14 cellular contexts compared by ENCODE assay signal in genomic region chr16:11203111-11203623, GRCh38. TPM values are rescaled to one million over a fixed set of nuclear protein-coding genes. Genes with fewer than 3 reads are reported as not detected.
DNase-seq lines count a peak whose midpoint lies in the region; ATAC-seq and TF ChIP-seq lines count a peak whose summit lies in the region.
"Had no signal": no experiment of that assay in that cellular context is flagged by ENCODE, and none has a peak within 500 bp of the region (broad histone marks: within the 10 kb centered on the region; RNA-seq: fewer than 3 reads in every experiment).

No MANE protein-coding gene starts in this region.

- H3K4me2 ChIP-seq in osteoblast (ENCODE audit: insufficient read depth, low read length) = no peak overlapping the region

- H3K4me1 ChIP-seq in RWPE2 (ENCODE audit: insufficient read depth, poor library complexity, severe bottlenecking) (peaks cover 31% of the 10 kb centered on the region), osteoblast (ENCODE audit: insufficient read depth, low read length) (peaks cover 19% of the 10 kb centered on the region), mucosa of descending colon (ENCODE audit: low read depth) (peaks cover 14% of the 10 kb centered on the region)

- H3K79me2 ChIP-seq in osteoblast (ENCODE audit: insufficient read depth, low read length) = no peaks in the 10 kb centered on the region

- no peak for TF ChIP-seq CTCF in activated CD8-positive, alpha-beta T cell treated with anti-CD3 and anti-CD28 coated beads for 36 hours (IDR thresholded peaks at IDR 0.05)
- no peak for TF ChIP-seq CTCF in RWPE2 (IDR thresholded peaks at IDR 0.05; ENCODE audit: poor library complexity, severe bottlenecking)
- no peak for TF ChIP-seq CTCF in osteoblast (IDR thresholded peaks at IDR 0.05; ENCODE audit: extremely low read depth, low read depth, low read length)
- TF ChIP-seq CTCF in mucosa of descending colon (IDR thresholded peaks at IDR 0.05) = no peak

- no peak for ATAC-seq in activated CD8-positive, alpha-beta T cell treated with anti-CD3 and anti-CD28 coated beads, Interleukin-2, amount 10 ng/mL, durations not matched to agents 7 days and 5 days
- ATAC-seq in activated CD8-positive, alpha-beta T cell treated with anti-CD3 and anti-CD28 coated beads for 36 hours = no peak
- ATAC-seq in RWPE2 (ENCODE audit: low read depth) (no peak), mucosa of descending colon (no peak)
- ATAC-seq: heart right ventricle, left cardiac atrium had no signal

- H3K4me3 ChIP-seq in RWPE2 (ENCODE audit: severe bottlenecking) = no peak overlapping the region
- no peak overlapping the region for H3K4me3 ChIP-seq in osteoblast (ENCODE audit: insufficient read depth, low read length)
- H3K4me3 ChIP-seq in mucosa of descending colon = no peak overlapping the region
- H3K4me3 ChIP-seq: heart right ventricle, suprapubic skin had no signal

- H3K27ac Mint-ChIP-seq in activated CD8-positive, alpha-beta T cell treated with anti-CD3 and anti-CD28 coated beads, Interleukin-2, amount 10 ng/mL, durations not matched to agents 7 days and 5 days = peak overlapping the region; percentile 23
- H3K27ac Mint-ChIP-seq in activated CD8-positive, alpha-beta T cell treated with anti-CD3 and anti-CD28 coated beads for 36 hours = no peak overlapping the region
- H3K27ac Mint-ChIP-seq: progenitor cell of endocrine pancreas had no signal

- no peak for TF ChIP-seq RAD21 in Ishikawa (IDR thresholded peaks at IDR 0.05; ENCODE audit: low read depth)

- TF ChIP-seq EP300 in Ishikawa (IDR thresholded peaks at IDR 0.05; ENCODE audit: borderline replicate concordance) = no peak

- H3K27me3 ChIP-seq in RWPE2 (ENCODE audit: insufficient read depth, poor library complexity, severe bottlenecking) = no peaks in the 10 kb centered on the region
- no peaks in the 10 kb centered on the region for H3K27me3 ChIP-seq in osteoblast (ENCODE audit: insufficient read depth, low read length)
- H3K27me3 ChIP-seq: heart right ventricle had no signal

- CTCF ChIA-PET in activated CD8-positive, alpha-beta T cell treated with anti-CD3 and anti-CD28 coated beads, Interleukin-2, amount 10 ng/mL, durations not matched to agents 7 days and 5 days (lab: Charles Lee) = no interaction called here
- CTCF ChIA-PET in activated CD8-positive, alpha-beta T cell treated with anti-CD3 and anti-CD28 coated beads for 36 hours (lab: Charles Lee) = no interaction called here

- no peaks in the 10 kb centered on the region for H3K9me3 Mint-ChIP-seq in activated CD8-positive, alpha-beta T cell treated with anti-CD3 and anti-CD28 coated beads, Interleukin-2, amount 10 ng/mL, durations not matched to agents 7 days and 5 days (ENCODE audit: insufficient read depth)
- peaks cover 6% of the 10 kb centered on the region for H3K9me3 Mint-ChIP-seq in activated CD8-positive, alpha-beta T cell treated with anti-CD3 and anti-CD28 coated beads for 36 hours

- H3K36me3 ChIP-seq in RWPE2 (ENCODE audit: low read depth) = no peaks in the 10 kb centered on the region
- no peaks in the 10 kb centered on the region for H3K36me3 ChIP-seq in osteoblast (ENCODE audit: insufficient read depth, low read length)
- no peaks in the 10 kb centered on the region for H3K36me3 ChIP-seq in mucosa of descending colon (ENCODE audit: low read depth)
- H3K36me3 ChIP-seq: heart right ventricle, suprapubic skin had no signal

- H2AFZ ChIP-seq in osteoblast (ENCODE audit: low read length) = no peak overlapping the region

- no peak overlapping the region for H3K4me3 Mint-ChIP-seq in activated CD8-positive, alpha-beta T cell treated with anti-CD3 and anti-CD28 coated beads, Interleukin-2, amount 10 ng/mL, durations not matched to agents 7 days and 5 days
- no peak overlapping the region for H3K4me3 Mint-ChIP-seq in activated CD8-positive, alpha-beta T cell treated with anti-CD3 and anti-CD28 coated beads for 36 hours

- H3K9me3 ChIP-seq in RWPE2 (ENCODE audit: severe bottlenecking) (no peaks in the 10 kb centered on the region), osteoblast (ENCODE audit: low read depth, low read length) (peaks cover 2% of the 10 kb centered on the region), mucosa of descending colon (peaks cover 6% of the 10 kb centered on the region)
- H3K9me3 ChIP-seq: suprapubic skin had no signal

- POLR2A ChIA-PET in activated CD8-positive, alpha-beta T cell treated with anti-CD3 and anti-CD28 coated beads, Interleukin-2, amount 10 ng/mL, durations not matched to agents 7 days and 5 days (lab: Charles Lee) = interaction anchor here (0.6 kb wide), 1 partner anchor 85 kb away, joined by 3 read pairs; no protein-coding TSS in a partner anchor
- POLR2A ChIA-PET in activated CD8-positive, alpha-beta T cell treated with anti-CD3 and anti-CD28 coated beads for 36 hours (lab: Charles Lee) = interaction anchor here (0.6 kb wide), 1 partner anchor 24 kb away, joined by 4 read pairs; no protein-coding TSS in a partner anchor

- H3K27me3 Mint-ChIP-seq in activated CD8-positive, alpha-beta T cell treated with anti-CD3 and anti-CD28 coated beads, Interleukin-2, amount 10 ng/mL, durations not matched to agents 7 days and 5 days (ENCODE audit: low read depth) = no peaks in the 10 kb centered on the region
- peaks cover 1% of the 10 kb centered on the region for H3K27me3 Mint-ChIP-seq in activated CD8-positive, alpha-beta T cell treated with anti-CD3 and anti-CD28 coated beads for 36 hours

- DNase-seq in activated CD8-positive, alpha-beta T cell treated with anti-CD3 and anti-CD28 coated beads, Interleukin-2, amount 10 ng/mL, durations not matched to agents 7 days and 5 days = no peak
- no peak for DNase-seq in activated CD8-positive, alpha-beta T cell treated with anti-CD3 and anti-CD28 coated beads for 36 hours
- no peak for DNase-seq in RWPE2 (ENCODE audit: low spot score)
- peak; percentile 50 for DNase-seq in osteoblast (ENCODE audit: insufficient read length, low spot score, missing footprints)
- DNase-seq in NCI-H226 = no peak
- no peak for DNase-seq in NCI-H1436 treated with DMSO at 0.1 percent for 48 hours (lab: John Stamatoyannopoulos, UW)
- DNase-seq in mucosa of descending colon = no peak
- DNase-seq: activated T-cell treated with anti-CD3 and anti-CD28 coated beads, Interleukin-2, amount 50 U/mL, for 1 hour; heart right ventricle; left cardiac atrium; NCI-H1105 treated with DMSO at 0.1 percent for 48 hours had no signal

- peaks cover 8% of the 10 kb centered on the region for H3K36me3 Mint-ChIP-seq in activated CD8-positive, alpha-beta T cell treated with anti-CD3 and anti-CD28 coated beads, Interleukin-2, amount 10 ng/mL, durations not matched to agents 7 days and 5 days (ENCODE audit: low read depth)
- peaks cover 1% of the 10 kb centered on the region for H3K36me3 Mint-ChIP-seq in activated CD8-positive, alpha-beta T cell treated with anti-CD3 and anti-CD28 coated beads for 36 hours (ENCODE audit: low read depth)

- intact Hi-C loops in activated CD8-positive, alpha-beta T cell treated with anti-CD3 and anti-CD28 coated beads for 36 hours (cut with micrococcal nuclease) = no loop called here
- intact Hi-C loops in mucosa of descending colon (cut with DNase I, micrococcal nuclease) = no loop called here

- peaks cover 77% of the 10 kb centered on the region for H3K4me1 Mint-ChIP-seq in activated CD8-positive, alpha-beta T cell treated with anti-CD3 and anti-CD28 coated beads, Interleukin-2, amount 10 ng/mL, durations not matched to agents 7 days and 5 days (ENCODE audit: low read depth)
- H3K4me1 Mint-ChIP-seq in activated CD8-positive, alpha-beta T cell treated with anti-CD3 and anti-CD28 coated beads for 36 hours (ENCODE audit: low read depth) = peaks cover 51% of the 10 kb centered on the region

- H3K27ac ChIP-seq in RWPE2 (ENCODE audit: poor library complexity, severe bottlenecking) = peak overlapping the region; percentile 85
- no peak overlapping the region for H3K27ac ChIP-seq in osteoblast (ENCODE audit: low read depth, low read length)
- H3K27ac ChIP-seq: suprapubic skin had no signal

- peaks cover 2% of the 10 kb centered on the region for H4K20me1 ChIP-seq in osteoblast (ENCODE audit: insufficient read depth, low read length)

TF ChIP-seq in Ishikawa, 13 proteins besides CTCF, POLR2A, EP300 and RAD21:
- no peak for TF ChIP-seq CREB1 (IDR thresholded peaks at IDR 0.05; ENCODE audit: low read depth)
- no peak for TF ChIP-seq TCF12 (IDR thresholded peaks at IDR 0.05; ENCODE audit: low read depth)
- TF ChIP-seq MAX (IDR thresholded peaks at IDR 0.05) = peak; percentile 23; the same call in 1 of the 2 replicates
- no peak for TF ChIP-seq NFIC (IDR thresholded peaks at IDR 0.05)

RNA-seq across cellular contexts. Expression of gene SOCS1, which starts 52.8 kb away (rescaled TPM):
- 100 to 1,000 TPM; 170 to 174 TPM for total RNA-seq in activated CD8-positive, alpha-beta T cell treated with anti-CD3 and anti-CD28 coated beads, Interleukin-2, amount 10 ng/mL, durations not matched to agents 7 days and 5 days
- total RNA-seq in activated CD8-positive, alpha-beta T cell treated with anti-CD3 and anti-CD28 coated beads for 36 hours = 10 to 100 TPM; 75.7 to 75.8 TPM
- total RNA-seq in osteoblast (1.1 and 1.8 TPM in 2 replicates), mucosa of descending colon (1 to 10 TPM; 4.0 to 6.5 (median 4.1) TPM)

Comparison
In these comparisons a context has a peak if more than half of its experiments do, and no peak if none do; other contexts are left out.
1. RNA of gene SOCS1, which starts 52.8 kb away (total RNA-seq): 170 to 174 TPM in activated CD8-positive, alpha-beta T cell treated with anti-CD3 and anti-CD28 coated beads, Interleukin-2, amount 10 ng/mL, durations not matched to agents 7 days and 5 days and 75.7 to 75.8 TPM in activated CD8-positive, alpha-beta T cell treated with anti-CD3 and anti-CD28 coated beads for 36 hours; 4.0 to 6.5 TPM in mucosa of descending colon and 1.1 to 1.8 TPM in osteoblast; every median in the first group is over 10 times any median in the second.